ENCODE assay signal across 9 cellular contexts in the genomic region with DNA sequence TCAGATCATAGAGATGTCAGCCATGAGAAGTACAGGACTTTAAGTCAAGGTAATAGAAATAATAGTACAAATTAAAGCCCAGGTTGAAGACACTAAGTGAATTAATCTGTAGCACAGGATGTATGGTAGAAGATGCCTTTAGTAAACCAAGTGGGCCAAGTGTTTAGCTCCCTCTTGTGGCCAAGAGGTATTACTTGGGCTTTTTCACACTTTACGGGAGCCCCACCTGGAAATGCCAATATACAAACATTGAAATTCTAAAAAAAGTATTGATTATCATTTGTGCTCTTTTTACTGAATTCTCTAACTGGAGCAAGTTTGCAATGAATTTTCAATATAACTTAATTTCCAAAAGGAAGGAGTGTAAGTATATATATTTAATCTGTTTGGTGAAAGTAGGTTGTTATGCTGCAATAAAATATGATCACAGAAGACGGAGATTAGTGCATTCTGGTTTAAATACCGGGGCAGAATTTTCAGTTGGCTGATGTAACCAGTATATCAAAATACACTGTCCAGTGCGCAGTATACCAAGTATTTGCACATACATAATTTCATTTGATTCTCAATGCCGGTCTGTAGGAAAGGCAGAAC.
DNase-seq lines count a peak whose midpoint lies in the region; TF ChIP-seq lines count a peak whose summit lies in the region.
"Had no signal": no experiment of that assay in that cellular context is flagged by ENCODE, and none has a peak within 500 bp of the region (broad histone marks: within the 10 kb centered on the region; RNA-seq: fewer than 3 reads in every experiment).

No MANE protein-coding gene starts in this region.

- H3K9me3 ChIP-seq in Karpas-422 (ENCODE audit: low read length), result no peaks in the 10 kb centered on the region
- no peaks in the 10 kb centered on the region for H3K9me3 ChIP-seq in colonic mucosa

- H3K27ac ChIP-seq in Karpas-422 (ENCODE audit: low read length), result no peak overlapping the region
- no peak overlapping the region for H3K27ac ChIP-seq in colonic mucosa
- H3K27ac ChIP-seq in mesendoderm (ENCODE audit: low read depth, low read length), result no peak overlapping the region
- H3K27ac ChIP-seq: SK-N-MC had no signal

- no peak overlapping the region for H3K4ac ChIP-seq in mesendoderm (ENCODE audit: low read depth, low read length)

- no peak overlapping the region for H2BK120ac ChIP-seq in mesendoderm (ENCODE audit: low read depth, low read length)

- H3K4me1 ChIP-seq in Karpas-422 (ENCODE audit: low read length), result peaks cover 23% of the 10 kb centered on the region
- no peaks in the 10 kb centered on the region for H3K4me1 ChIP-seq in colonic mucosa
- H3K4me1 ChIP-seq in mesendoderm (ENCODE audit: control insufficient read depth, low read depth, low read length), result no peaks in the 10 kb centered on the region

- intact Hi-C loops in colonic mucosa (cut with DNase I), result loop anchor here (10.0 kb wide), 1 partner anchor 236 kb away; no protein-coding TSS in a partner anchor
- intact Hi-C loops in lower leg skin (cut with DNase I; ENCODE audit: low total_unique reads), result no loop called here

- H3K79me1 ChIP-seq in mesendoderm (ENCODE audit: low read length), result no peaks in the 10 kb centered on the region

- no peaks in the 10 kb centered on the region for H4K20me1 ChIP-seq in Karpas-422 (ENCODE audit: insufficient read depth, low read depth, low read length)

- in situ Hi-C loops in ACHN (cut with HindIII; ENCODE audit: low pct_ligation_motif_present, low pct_unique_long_range_greater_than_20kb, low sequenced_read_pairs), result no loop called here
- in situ Hi-C loops in SK-MEL-5 (cut with HindIII; ENCODE audit: low pct_unique_long_range_greater_than_20kb, low sequenced_read_pairs), result no loop called here

- H3K4me3 ChIP-seq in Karpas-422 (ENCODE audit: low read length) (no peak overlapping the region), colonic mucosa (no peak overlapping the region), mesendoderm (ENCODE audit: low read length) (no peak overlapping the region), lower leg skin (ENCODE audit: low read depth, poor library complexity, severe bottlenecking) (no peak overlapping the region)
- H3K4me3 ChIP-seq: SK-N-MC had no signal

- no peak overlapping the region for H3K23ac ChIP-seq in mesendoderm (ENCODE audit: low read length)

- H3K79me2 ChIP-seq in Karpas-422 (ENCODE audit: low read length), result peaks cover 6% of the 10 kb centered on the region; the same call in 1 of the 2 replicates
- peaks cover 2% of the 10 kb centered on the region for H3K79me2 ChIP-seq in mesendoderm (ENCODE audit: control insufficient read depth, insufficient read depth, low read length)

- no peak overlapping the region for H2AK5ac ChIP-seq in mesendoderm (ENCODE audit: low read length)

- DNase-seq in ACHN, result peak; percentile 64
- peak; percentile 57 for DNase-seq in ELR (ENCODE audit: low read depth)
- peak; percentile 65 for DNase-seq in H4 (ENCODE audit: low spot score)
- DNase-seq in Karpas-422, result peak; percentile 86
- peak; percentile 79 for DNase-seq in SK-MEL-5 (ENCODE audit: low read depth, low spot score)
- DNase-seq in colonic mucosa, result peak; percentile 27
- DNase-seq in mesendoderm, result peak; percentile 74
- DNase-seq in lower leg skin (ENCODE audit: low spot score in 2 of 2), result no peak

- H3K9ac ChIP-seq in Karpas-422 (ENCODE audit: low read length) (no peak overlapping the region), colonic mucosa (ENCODE audit: low read depth in 2 of 2, low read length in 2 of 2) (no peak overlapping the region), mesendoderm (ENCODE audit: low read length) (no peak overlapping the region)

- H3K36me3 ChIP-seq in Karpas-422 (ENCODE audit: insufficient read depth, low read length), result no peaks in the 10 kb centered on the region
- no peaks in the 10 kb centered on the region for H3K36me3 ChIP-seq in colonic mucosa
- no peaks in the 10 kb centered on the region for H3K36me3 ChIP-seq in mesendoderm (ENCODE audit: control insufficient read depth, insufficient read depth, low read length)

- H4K5ac ChIP-seq in mesendoderm (ENCODE audit: low read length), result no peak overlapping the region

- H2BK15ac ChIP-seq in mesendoderm (replicated peaks; ENCODE audit: low read depth), result no peak overlapping the region

- H2AFZ ChIP-seq in Karpas-422 (ENCODE audit: low read length), result no peak overlapping the region

- no peaks in the 10 kb centered on the region for H3K27me3 ChIP-seq in Karpas-422 (ENCODE audit: low read length)
- H3K27me3 ChIP-seq in colonic mucosa, result no peaks in the 10 kb centered on the region
- H3K27me3 ChIP-seq in mesendoderm (ENCODE audit: insufficient read depth, low read length, poor library complexity), result no peaks in the 10 kb centered on the region

- no peak overlapping the region for H4K8ac ChIP-seq in mesendoderm (ENCODE audit: low read depth, low read length)

- TF ChIP-seq POLR2A in lower leg skin (IDR thresholded peaks at IDR 0.05), result no peak

- H3K18ac ChIP-seq in mesendoderm (ENCODE audit: low read length), result no peak overlapping the region

- no peak overlapping the region for H2BK5ac ChIP-seq in mesendoderm (ENCODE audit: low read length)

- no peak overlapping the region for H3K56ac ChIP-seq in mesendoderm (ENCODE audit: low read length)

- WGBS in mesendoderm (ENCODE audit: extremely low coverage, insufficient coverage, low lambda C conversion rate), result no CpG with 5 or more reads among the region's 5 CpGs
- WGBS in lower leg skin, 2 donors, result 65 to 66% methylated on average over 5 of the region's 5 CpGs

- H3K4me2 ChIP-seq in Karpas-422 (ENCODE audit: low read depth, low read length, poor library complexity, severe bottlenecking), result no peak overlapping the region
- H3K4me2 ChIP-seq in mesendoderm (ENCODE audit: low read length), result no peak overlapping the region

- TF ChIP-seq CTCF in colonic mucosa (IDR thresholded peaks at IDR 0.05) (peak; percentile 73), lower leg skin (IDR thresholded peaks at IDR 0.05) (no peak)

- H3K9me2 ChIP-seq in Karpas-422 (replicated peaks; ENCODE audit: insufficient read depth, low read length), result no peaks in the 10 kb centered on the region

Comparison
In these comparisons a context has a peak if more than half of its experiments do, and no peak if none do; other contexts are left out.
1. DNase-seq: peak in ACHN (single experiment), ELR (single experiment), H4 (single experiment), Karpas-422 (single experiment), SK-MEL-5 (single experiment), colonic mucosa (single experiment) and mesendoderm (single experiment); none in lower leg skin (0 of 2).